ENCODE assay signal across 8 cellular contexts in genomic region chr2:96407041-96407918, GRCh38.
DNase-seq lines count a peak whose midpoint lies in the region; ATAC-seq and TF ChIP-seq lines count a peak whose summit lies in the region.

No MANE protein-coding gene starts in this region.

- H3K36me3 ChIP-seq in BLaER1 treated with 17β-estradiol and CSF1 and Interleukin-3, amounts not matched to agents 10 nM and 100 nM: no peaks in the 10 kb centered on the region
- no peaks in the 10 kb centered on the region for H3K36me3 ChIP-seq in left lung

- H3K9ac ChIP-seq in BLaER1 treated with 17β-estradiol and CSF1 and Interleukin-3, amounts not matched to agents 10 nM and 100 nM: peak overlapping the region in 1 of 11 experiments; percentile 13; a peak in 3 of 22 replicates

- H4K20me1 ChIP-seq in BLaER1 treated with 17β-estradiol and CSF1 and Interleukin-3, amounts not matched to agents 10 nM and 100 nM: no peaks in the 10 kb centered on the region

- no peaks in the 10 kb centered on the region for H3K9me3 ChIP-seq in BLaER1 treated with 17β-estradiol and CSF1 and Interleukin-3, amounts not matched to agents 10 nM and 100 nM (replicated peaks in 1 of 11)
- no peaks in the 10 kb centered on the region for H3K9me3 ChIP-seq in left lung

- ATAC-seq in GM21825 (IDR thresholded peaks at IDR 0.05; ENCODE audit: unreplicated experiment): peak; percentile 67
- ATAC-seq in left lung: peak; percentile 89
- ATAC-seq in HG02973 (IDR thresholded peaks at IDR 0.05; ENCODE audit: unreplicated experiment): no peak

- peak; percentile 75 to 77 for TF ChIP-seq CTCF in left lung (IDR thresholded peaks at IDR 0.05)

- intact Hi-C loops in left lung (cut with DNase I): loop anchor here in 1 of 2 donors (5.0 kb wide), 1 partner anchor 100 kb away; the partner anchor contains the start of gene NEURL3

- no peak overlapping the region for H3K4me3 ChIP-seq in BLaER1 treated with 17β-estradiol and CSF1 and Interleukin-3, amounts not matched to agents 10 nM and 100 nM
- H3K4me3 ChIP-seq in left lung: no peak overlapping the region

- peaks cover 25 to 66% (median 60%) of the 10 kb centered on the region in 10 experiments for H3K4me1 ChIP-seq in BLaER1 treated with 17β-estradiol and CSF1 and Interleukin-3, amounts not matched to agents 10 nM and 100 nM
- peaks cover 0 to 10% of the 10 kb centered on the region in 2 donors for H3K4me1 ChIP-seq in left lung

- H3K27ac ChIP-seq in BLaER1 treated with 17β-estradiol and CSF1 and Interleukin-3, amounts not matched to agents 10 nM and 100 nM: peak overlapping the region in 5 of 11 experiments; percentile 7 to 54 (median 21); a peak in 8 of 22 replicates
- peak overlapping the region; percentile 90 for H3K27ac ChIP-seq in cingulate gyrus (ENCODE audit: low read depth, low read length)
- no peak overlapping the region for H3K27ac ChIP-seq in left lung

- peak; percentile 27 for DNase-seq in NCI-H226
- peak; percentile 66 for DNase-seq in activated CD4-positive, alpha-beta T cell treated with anti-CD3 and anti-CD28 coated beads, Interleukin-2, amount 50 U/mL, for 1 hour
- peak in 1 of 2 donors; percentile 61 for DNase-seq in left lung
- DNase-seq in stimulated activated CD4-positive, alpha-beta T cell treated with anti-CD3 and anti-CD28 coated beads, Interleukin-4, amount 100 ng/mL, for 4 hours: peak; percentile 53 to 61

- no peaks in the 10 kb centered on the region for H3K27me3 ChIP-seq in BLaER1 treated with 17β-estradiol and CSF1 and Interleukin-3, amounts not matched to agents 10 nM and 100 nM
- no peaks in the 10 kb centered on the region for H3K27me3 ChIP-seq in left lung

- H3K4me2 ChIP-seq in BLaER1 treated with 17β-estradiol and CSF1 and Interleukin-3, amounts not matched to agents 10 nM and 100 nM: peak overlapping the region; percentile 53 to 83 (median 67)
